9 cellular contexts compared by ENCODE assay signal in the genomic region with DNA sequence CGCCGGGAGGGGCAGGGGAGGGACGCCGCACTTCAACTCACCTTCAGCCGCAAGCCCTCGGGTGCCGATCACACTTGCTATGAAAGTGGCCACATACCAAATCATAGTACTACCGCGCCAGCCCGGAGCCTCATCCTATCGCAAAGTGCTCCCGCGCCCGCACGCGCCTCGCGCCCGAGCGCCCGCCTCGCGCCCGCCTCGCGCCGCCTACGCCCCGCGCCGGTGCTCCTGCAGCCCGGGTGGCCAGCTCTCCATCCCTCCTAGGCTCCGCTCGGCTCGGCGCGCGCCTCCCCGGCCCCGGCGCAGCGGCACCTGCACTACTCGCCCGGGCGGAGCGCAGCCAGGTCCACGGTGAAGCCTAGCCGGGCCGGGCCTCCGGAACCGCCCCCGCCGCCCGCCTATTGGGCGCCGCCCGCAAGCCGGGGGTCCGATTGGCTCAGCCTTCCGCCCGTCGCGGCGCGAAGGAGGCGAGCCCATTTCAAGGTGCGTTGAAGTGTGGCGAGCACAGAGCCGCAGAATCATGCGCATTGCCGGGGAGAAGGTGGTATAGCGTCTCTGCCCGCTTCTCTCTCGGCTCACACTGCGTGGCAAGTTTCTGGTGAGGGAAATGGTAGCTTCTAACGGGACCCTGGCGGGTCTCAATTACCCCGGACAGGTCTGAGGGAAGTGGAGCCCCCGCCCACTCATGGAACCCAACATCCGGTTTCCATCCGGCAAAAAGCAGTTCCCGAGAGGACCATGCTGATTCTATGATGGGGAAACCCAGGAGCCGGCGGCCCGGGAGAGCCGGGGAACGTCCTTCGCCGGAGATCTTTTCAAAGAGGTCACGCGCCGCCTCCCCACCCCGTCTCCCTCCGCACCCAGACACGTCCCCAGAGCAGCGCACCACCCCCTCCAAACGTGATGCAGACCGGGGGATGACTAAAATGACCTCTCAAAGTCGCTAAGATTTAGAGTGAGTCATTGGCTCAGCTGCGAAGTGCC. TPM values are rescaled to one million over a fixed set of nuclear protein-coding genes. Genes with fewer than 3 reads are reported as not detected.
DNase-seq lines count a peak whose midpoint lies in the region; ATAC-seq and TF ChIP-seq lines count a peak whose summit lies in the region.
"Had no signal": no experiment of that assay in that cellular context is flagged by ENCODE, and none has a peak within 500 bp of the region (broad histone marks: within the 10 kb centered on the region; RNA-seq: fewer than 3 reads in every experiment).

A gene with protein sequence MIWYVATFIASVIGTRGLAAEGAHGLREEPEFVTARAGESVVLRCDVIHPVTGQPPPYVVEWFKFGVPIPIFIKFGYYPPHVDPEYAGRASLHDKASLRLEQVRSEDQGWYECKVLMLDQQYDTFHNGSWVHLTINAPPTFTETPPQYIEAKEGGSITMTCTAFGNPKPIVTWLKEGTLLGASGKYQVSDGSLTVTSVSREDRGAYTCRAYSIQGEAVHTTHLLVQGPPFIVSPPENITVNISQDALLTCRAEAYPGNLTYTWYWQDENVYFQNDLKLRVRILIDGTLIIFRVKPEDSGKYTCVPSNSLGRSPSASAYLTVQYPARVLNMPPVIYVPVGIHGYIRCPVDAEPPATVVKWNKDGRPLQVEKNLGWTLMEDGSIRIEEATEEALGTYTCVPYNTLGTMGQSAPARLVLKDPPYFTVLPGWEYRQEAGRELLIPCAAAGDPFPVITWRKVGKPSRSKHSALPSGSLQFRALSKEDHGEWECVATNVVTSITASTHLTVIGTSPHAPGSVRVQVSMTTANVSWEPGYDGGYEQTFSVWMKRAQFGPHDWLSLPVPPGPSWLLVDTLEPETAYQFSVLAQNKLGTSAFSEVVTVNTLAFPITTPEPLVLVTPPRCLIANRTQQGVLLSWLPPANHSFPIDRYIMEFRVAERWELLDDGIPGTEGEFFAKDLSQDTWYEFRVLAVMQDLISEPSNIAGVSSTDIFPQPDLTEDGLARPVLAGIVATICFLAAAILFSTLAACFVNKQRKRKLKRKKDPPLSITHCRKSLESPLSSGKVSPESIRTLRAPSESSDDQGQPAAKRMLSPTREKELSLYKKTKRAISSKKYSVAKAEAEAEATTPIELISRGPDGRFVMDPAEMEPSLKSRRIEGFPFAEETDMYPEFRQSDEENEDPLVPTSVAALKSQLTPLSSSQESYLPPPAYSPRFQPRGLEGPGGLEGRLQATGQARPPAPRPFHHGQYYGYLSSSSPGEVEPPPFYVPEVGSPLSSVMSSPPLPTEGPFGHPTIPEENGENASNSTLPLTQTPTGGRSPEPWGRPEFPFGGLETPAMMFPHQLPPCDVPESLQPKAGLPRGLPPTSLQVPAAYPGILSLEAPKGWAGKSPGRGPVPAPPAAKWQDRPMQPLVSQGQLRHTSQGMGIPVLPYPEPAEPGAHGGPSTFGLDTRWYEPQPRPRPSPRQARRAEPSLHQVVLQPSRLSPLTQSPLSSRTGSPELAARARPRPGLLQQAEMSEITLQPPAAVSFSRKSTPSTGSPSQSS (N-terminal part only) (minus strand): TSS at position 319 of the 984 bp plus-strand sequence. CDS start 214 bp downstream, at position 105.

- H3K27ac ChIP-seq in IMR-90 (ENCODE audit: insufficient read depth, low read length): no peak within 1 kb of the TSS
- H3K27ac ChIP-seq in SK-N-SH (ENCODE audit: low read depth in 2 of 2, low read length in 1 of 2): peak within 1 kb of the TSS in 1 of 2 experiments; percentile 91; a peak in 2 of 4 replicates
- peak within 1 kb of the TSS; percentile 68 to 97 (median 92) for H3K27ac ChIP-seq in heart left ventricle
- H3K27ac ChIP-seq: epithelial cell of prostate had no signal

- no peak within 1 kb of the TSS for H2AK5ac ChIP-seq in IMR-90 (ENCODE audit: low read depth, low read length)

- H3K4me3 ChIP-seq in IMR-90 (ENCODE audit: insufficient read depth, low read depth, low read length): peak within 1 kb of the TSS; percentile 53
- H3K4me3 ChIP-seq in SK-N-SH (ENCODE audit: low read depth in 2 of 2, low read length in 1 of 2): peak within 1 kb of the TSS; percentile 63 to 64
- peak within 1 kb of the TSS; percentile 81 for H3K4me3 ChIP-seq in adipocyte (ENCODE audit: low read length)
- H3K4me3 ChIP-seq in heart left ventricle: peak within 1 kb of the TSS; percentile 28 to 90 (median 66)

- DNase-seq in D341Med (ENCODE audit: low spot score) (peak; percentile 98), IMR-90 (peak; percentile 45), SK-N-SH (peak; percentile 98), adipocyte (ENCODE audit: low read depth) (peak; percentile 75), heart left ventricle (peak; percentile 89 to 92 (median 89)), posterior vena cava (ENCODE audit: low spot score) (peak; percentile 93), type B pancreatic cell (ENCODE audit: extremely low spot score, unreplicated experiment) (peak; percentile 92)

- no peak within 1 kb of the TSS for H3K23ac ChIP-seq in IMR-90 (ENCODE audit: low read depth, low read length)

- H4K5ac ChIP-seq in IMR-90 (ENCODE audit: low read depth, low read length): no peak within 1 kb of the TSS

- H2BK15ac ChIP-seq in IMR-90 (ENCODE audit: low read depth, low read length): no peak within 1 kb of the TSS

- in situ Hi-C loops in IMR-90 (cut with MboI; ENCODE audit: low sequenced_read_pairs): no loop called here

- CTCF ChIA-PET in IMR-90 (lab: Yijun Ruan, JAX): no interaction called here
- CTCF ChIA-PET in SK-N-SH (lab: Yijun Ruan, JAX): interaction anchor here (0.7 to 16.7 kb wide), 13 partner anchors 11 to 182 kb away, joined by 3 to 200 read pairs (median 4); no protein-coding TSS in a partner anchor

- intact Hi-C loops in IMR-90 (cut with micrococcal nuclease): no loop called here
- intact Hi-C loops in heart left ventricle (cut with DNase I): loop anchor here in 3 of 10 donors (5.0 to 10.0 kb wide), 3 partner anchors 78 to 268 kb away; partner anchors contain the start of genes NCAPD3 (in 1 of the 3) and VPS26B (in 1 of the 3)
- intact Hi-C loops in posterior vena cava (cut with DNase I): loop anchor here in 1 of 2 donors (5.0 kb wide), 1 partner anchor 75 kb away; no protein-coding TSS in a partner anchor

- H3K9me3 Mint-ChIP-seq in type B pancreatic cell: no peaks in the 10 kb centered on the region

- H3K4me3 Mint-ChIP-seq in type B pancreatic cell: peak within 1 kb of the TSS; percentile 95

- ATAC-seq in GM21447 (IDR thresholded peaks at IDR 0.05; ENCODE audit: unreplicated experiment) (peak; percentile 97), IMR-90 (ENCODE audit: low read depth) (peak; percentile 98), heart left ventricle (peak; percentile 81 to 89 (median 84))

- no peak within 1 kb of the TSS for H3K14ac ChIP-seq in IMR-90 (replicated peaks; ENCODE audit: low read depth, low read length)

- H3K4me1 ChIP-seq in IMR-90 (ENCODE audit: control insufficient read depth, insufficient read depth, low read length): no peaks in the 10 kb centered on the region
- H3K4me1 ChIP-seq in SK-N-SH (ENCODE audit: control insufficient read depth in 1 of 2, insufficient read depth in 2 of 2, low read depth in 1 of 2, low read length in 1 of 2): peaks cover 0 to 41% of the 10 kb centered on the region in 2 experiments; a peak in 2 of 4 replicates
- H3K4me1 ChIP-seq in adipocyte (ENCODE audit: control insufficient read depth, insufficient read depth, low read length): peaks cover 8% of the 10 kb centered on the region
- peaks cover 0 to 55% (median 28%) of the 10 kb centered on the region in 12 donors for H3K4me1 ChIP-seq in heart left ventricle

- H3K56ac ChIP-seq in IMR-90 (ENCODE audit: extremely low read depth, insufficient read depth, low read length): no peak within 1 kb of the TSS

- H3K9me3 ChIP-seq in IMR-90 (ENCODE audit: control insufficient read depth, insufficient read depth, low read length) (no peaks in the 10 kb centered on the region), SK-N-SH (no peaks in the 10 kb centered on the region), adipocyte (ENCODE audit: control insufficient read depth, low read length) (no peaks in the 10 kb centered on the region), heart left ventricle (no peaks in the 10 kb centered on the region)

- no peak within 1 kb of the TSS for H3K4ac ChIP-seq in IMR-90 (ENCODE audit: low read depth, low read length)

- H2BK5ac ChIP-seq in IMR-90 (ENCODE audit: low read depth, low read length, poor library complexity, severe bottlenecking): no peak within 1 kb of the TSS

- no peak within 1 kb of the TSS for H2BK20ac ChIP-seq in IMR-90 (ENCODE audit: low read depth, low read length)

- H3K4me1 Mint-ChIP-seq in type B pancreatic cell (ENCODE audit: unreplicated experiment): peaks cover 17% of the 10 kb centered on the region

- H3K27ac Mint-ChIP-seq in type B pancreatic cell: no peak within 1 kb of the TSS

- no peaks in the 10 kb centered on the region for H3K79me2 ChIP-seq in SK-N-SH (ENCODE audit: insufficient read depth)

- H3K27me3 ChIP-seq in IMR-90 (ENCODE audit: control insufficient read depth, insufficient read depth, low read length): peaks cover 47% of the 10 kb centered on the region
- peaks cover 17% of the 10 kb centered on the region for H3K27me3 ChIP-seq in SK-N-SH (ENCODE audit: insufficient read depth)
- peaks cover 51% of the 10 kb centered on the region for H3K27me3 ChIP-seq in adipocyte (replicated peaks; ENCODE audit: control insufficient read depth, insufficient read depth, low read length)
- H3K27me3 ChIP-seq in heart left ventricle: peaks cover 0 to 48% (median 3%) of the 10 kb centered on the region in 9 donors

- H3K9ac ChIP-seq in IMR-90 (ENCODE audit: low read depth, low read length) (no peak within 1 kb of the TSS), SK-N-SH (no peak within 1 kb of the TSS), adipocyte (ENCODE audit: low read length) (no peak within 1 kb of the TSS)

- no peak for TF ChIP-seq CTCF in IMR-90 (conservative IDR thresholded peaks at IDR 0.05; ENCODE audit: low read depth, low read length)
- no peak for TF ChIP-seq CTCF in SK-N-SH (IDR thresholded peaks at IDR 0.05)
- TF ChIP-seq CTCF in heart left ventricle (IDR thresholded peaks at IDR 0.05): peak in 1 of 12 donors; percentile 9
- TF ChIP-seq CTCF in type B pancreatic cell (conservative IDR thresholded peaks at IDR 0.05): no peak

- H3K36me3 ChIP-seq in IMR-90 (ENCODE audit: control insufficient read depth, insufficient read depth, low read length) (no peaks in the 10 kb centered on the region), SK-N-SH (replicated peaks in 1 of 2; ENCODE audit: control insufficient read depth in 1 of 2, insufficient read depth in 2 of 2, low read length in 1 of 2) (no peaks in the 10 kb centered on the region), adipocyte (ENCODE audit: control insufficient read depth, insufficient read depth, low read length, severe bottlenecking) (no peaks in the 10 kb centered on the region), heart left ventricle (no peaks in the 10 kb centered on the region)

- H3K27me3 Mint-ChIP-seq in type B pancreatic cell: peaks cover 84% of the 10 kb centered on the region

- no TSS peak for BruUV-seq in IMR-90 (replicated peaks; lab: Mats Ljungman, UMichigan)

- no peaks in the 10 kb centered on the region for H3K79me1 ChIP-seq in IMR-90 (ENCODE audit: low read depth in 1 of 2, low read length in 2 of 2)

- no peak for TF ChIP-seq RAD21 in IMR-90 (IDR thresholded peaks at IDR 0.05; ENCODE audit: low read length)
- no peak for TF ChIP-seq RAD21 in SK-N-SH (IDR thresholded peaks at IDR 0.05; ENCODE audit: low read length)

- no peak within 1 kb of the TSS for H4K91ac ChIP-seq in IMR-90 (ENCODE audit: insufficient read depth, low read depth, low read length)

- H4K8ac ChIP-seq in IMR-90 (ENCODE audit: low read depth in 2 of 2, low read length in 2 of 2): no peak within 1 kb of the TSS

- WGBS in IMR-90 (ENCODE audit: extremely low coverage in 2 of 2, insufficient read length in 1 of 2), 2 experiments: 1% methylated on average over 26 of the region's 100 CpGs; no CpG with 5 or more reads in 1 of the 2 experiments
- 3% methylated on average over 34 of the region's 100 CpGs for WGBS in SK-N-SH (ENCODE audit: low lambda C conversion rate)
- 0 to 3% (median 1%) methylated on average over 28 to 100 of the region's 100 CpGs for WGBS in heart left ventricle, 4 donors

- H2AFZ ChIP-seq in IMR-90 (replicated peaks; ENCODE audit: low read length, poor library complexity) (peak within 1 kb of the TSS; percentile 86), SK-N-SH (ENCODE audit: low read depth) (peak within 1 kb of the TSS; percentile 71; the same call in 1 of the 2 replicates)

- dilution Hi-C loops in IMR-90 (cut with HindIII; ENCODE audit: low sequenced_read_pairs, unreplicated experiment): no loop called here

- H3K4me2 ChIP-seq in IMR-90 (ENCODE audit: low read depth, low read length) (peak within 1 kb of the TSS; percentile 92), SK-N-SH (peak within 1 kb of the TSS; percentile 83)

- H2AK9ac ChIP-seq in IMR-90 (replicated peaks; ENCODE audit: low read depth, low read length, poor library complexity): peak within 1 kb of the TSS; percentile 24

- no peaks in the 10 kb centered on the region for H3K9me2 ChIP-seq in SK-N-SH

- TF ChIP-seq EP300 in SK-N-SH (IDR thresholded peaks at IDR 0.05; ENCODE audit: borderline replicate concordance in 1 of 2, low read depth in 1 of 2, low read length in 1 of 2): no peak

- H3K36me3 Mint-ChIP-seq in type B pancreatic cell: no peaks in the 10 kb centered on the region

- H2BK120ac ChIP-seq in IMR-90 (ENCODE audit: low read depth, low read length): no peak within 1 kb of the TSS

- TF ChIP-seq POLR2A in IMR-90 (IDR thresholded peaks at IDR 0.05; ENCODE audit: low read depth, low read length) (no peak), heart left ventricle (IDR thresholded peaks at IDR 0.05) (peak; percentile 53 to 85)

- H3F3A ChIP-seq in SK-N-SH (replicated peaks; ENCODE audit: insufficient read depth): no peaks in the 10 kb centered on the region

- no peak within 1 kb of the TSS for H3K18ac ChIP-seq in IMR-90 (ENCODE audit: low read depth, low read length)

- H4K20me1 ChIP-seq in IMR-90 (ENCODE audit: insufficient read depth, low read length) (no peaks in the 10 kb centered on the region), SK-N-SH (ENCODE audit: insufficient read depth) (no peaks in the 10 kb centered on the region)

- POLR2A ChIA-PET in IMR-90 (lab: Charles Lee; ENCODE audit: unreplicated experiment) (no interaction called here), SK-N-SH (lab: Yijun Ruan, JAX) (interaction anchor here (0.6 to 4.3 kb wide), 9 partner anchors 9 to 84 kb away, joined by 3 to 26 read pairs (median 8); no protein-coding TSS in a partner anchor)

- H3K9me1 ChIP-seq in IMR-90 (ENCODE audit: insufficient read depth, low read length): no peaks in the 10 kb centered on the region

RNA-seq across cellular contexts. Expression of the gene that starts here (rescaled TPM):
- under 0.01 TPM in 1 of 2 replicates, not detected in the other for total RNA-seq in IMR-90 (2012; rRNA removed)
- polyA plus RNA-seq in IMR-90 (2012; rRNA removed): 0.10 and 0.13 TPM in 2 replicates
- polyA plus RNA-seq in IMR-90 (2012; cell fraction: cytosol; rRNA removed): 0.07 TPM in 1 of 2 replicates, not detected in the other
- 0.47 and 0.55 TPM in 2 replicates for polyA plus RNA-seq in IMR-90 (2012; cell fraction: nucleus; rRNA removed; ENCODE audit: low replicate concordance)
- polyA plus RNA-seq in SK-N-SH (2012; rRNA removed): 0.41 and 0.96 TPM in 2 replicates
- 0.45 and 0.75 TPM in 2 replicates for polyA plus RNA-seq in SK-N-SH (2012; cell fraction: cytosol; rRNA removed)
- 2.4 and 4.2 TPM in 2 replicates for polyA plus RNA-seq in SK-N-SH (2012; cell fraction: nucleus; rRNA removed)
- total RNA-seq in heart left ventricle: 10 to 100 TPM; 14.6 to 78.5 (median 43.7) TPM
- 10 to 100 TPM; 30.3 to 38.3 TPM for polyA plus RNA-seq in heart left ventricle
- 10 to 100 TPM; 45.0 to 57.8 TPM for total RNA-seq in posterior vena cava
- 6.6 and 10.6 TPM in 2 replicates for total RNA-seq in type B pancreatic cell (ENCODE audit: low replicate concordance)

Comparison
In these comparisons a context has a peak if more than half of its experiments do, and no peak if none do; other contexts are left out.
1. RNA of the gene that starts here (polyA plus RNA-seq): 30.3 to 38.3 TPM in heart left ventricle; 0.41 to 4.2 TPM in SK-N-SH and 0.07 to 0.55 TPM in IMR-90; every median in the first group is over 4 times any median in the second.
2. Peak in DNase-seq, ATAC-seq, H3K4me3 ChIP-seq and H3K4me2 ChIP-seq in IMR-90; RNA of the gene not detected or under 1 TPM.
3. DNase-seq: peak in every context shown above with its lines; median percentile 98 in D341Med; 98 in SK-N-SH; 93 in posterior vena cava; 92 in type B pancreatic cell; 89 in heart left ventricle; 75 in adipocyte; 45 in IMR-90.
4. Peak in every context shown above with its lines, with median percentiles within 50 percentile points of each other: ATAC-seq and H3K4me3 ChIP-seq.